Comparison of ENCODE assay signal across 1 cellular context in genomic region chr6:107488174-107488874, GRCh38.
TF ChIP-seq lines count a peak whose summit lies in the region.

No MANE protein-coding gene starts in this region.

TF ChIP-seq in liver, 16 proteins besides CTCF, POLR2A, EP300 and RAD21 (continued from another document):
- TF ChIP-seq ATF3 (IDR thresholded peaks at IDR 0.05) = no peak
- TF ChIP-seq HNF4G (IDR thresholded peaks at IDR 0.05) = no peak
- no peak for TF ChIP-seq TAF1 (conservative IDR thresholded peaks at IDR 0.05)
- no peak for TF ChIP-seq RXRA (IDR thresholded peaks at IDR 0.05)
- no peak for TF ChIP-seq MAX (IDR thresholded peaks at IDR 0.05)
- no peak for TF ChIP-seq HNF4A (conservative IDR thresholded peaks at IDR 0.05)
- no peak for TF ChIP-seq GABPA (IDR thresholded peaks at IDR 0.05 in 1 of 2, conservative IDR thresholded peaks at IDR 0.05 in 1 of 2)
- TF ChIP-seq JUND (IDR thresholded peaks at IDR 0.05) = no peak
